In the genomic region with DNA sequence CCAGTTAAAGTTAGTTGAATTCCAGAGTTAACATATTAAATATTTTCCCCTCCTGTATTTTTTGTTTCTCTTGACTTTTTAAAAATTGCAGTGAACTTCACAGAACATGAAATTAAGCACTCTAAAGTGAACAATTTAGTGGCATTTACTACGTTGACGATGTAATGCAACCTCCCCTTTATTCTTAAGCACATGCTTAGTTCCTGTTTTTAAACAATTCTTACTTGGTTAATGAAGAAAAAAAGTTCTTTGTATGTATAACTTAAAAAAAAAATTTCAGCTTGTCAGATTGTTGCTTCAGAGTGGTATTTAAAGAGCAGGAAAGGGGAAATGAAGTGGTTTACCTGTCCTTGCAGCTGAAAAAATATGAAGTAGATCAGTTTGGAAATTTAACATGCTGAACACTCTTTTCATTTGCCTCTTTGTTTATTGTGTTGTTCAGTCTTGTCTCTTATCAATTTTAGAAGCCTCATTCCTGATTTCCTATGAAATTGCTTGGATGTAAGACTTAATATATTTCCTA, we compare ENCODE assay signal across 18 cellular contexts.
"Had no signal": no experiment of that assay in that cellular context is flagged by ENCODE, and none has a peak within 500 bp of the region (broad histone marks: within the 10 kb centered on the region; RNA-seq: fewer than 3 reads in every experiment).

No MANE protein-coding gene starts in this region.

- ATAC-seq: activated T-cell treated with anti-CD3 and anti-CD28 coated beads, Interleukin-2, amount 50 U/mL, for 4 hours; esophagus mucosa; gastrocnemius medialis; heart left ventricle had no signal

- H3K9me3 ChIP-seq: colonic mucosa, gastrocnemius medialis, heart left ventricle, thyroid gland had no signal

- DNase-seq: activated CD4-positive, alpha-beta T cell treated with anti-CD3 and anti-CD28 coated beads, Interleukin-2, amount 10 ng/mL, durations not matched to agents 7 days and 5 days; activated CD8-positive, alpha-beta memory T cell treated with anti-CD3 and anti-CD28 coated beads, Interleukin-2, amount 50 U/mL, for 4 hours; activated naive CD4-positive, alpha-beta T cell treated with anti-CD3 and anti-CD28 coated beads, Interleukin-2, amount 50 U/mL, for 16 hours; activated T-cell treated with anti-CD3 and anti-CD28 coated beads, Interleukin-2, amount 50 U/mL, for 4 hours; aorta; colonic mucosa; gastrocnemius medialis; heart left ventricle; kidney; mammary epithelial cell; retina; stimulated activated CD4-positive, alpha-beta T cell treated with anti-CD3 and anti-CD28 coated beads, Interleukin-12 subunit alpha, Interleukin-12 subunit beta, amount 100 ng/mL, for 4 hours; stimulated activated CD4-positive, alpha-beta T cell treated with anti-CD3 and anti-CD28 coated beads, Interleukin-1b, Interleukin-23, amount 100 ng/mL, for 48 hours; stimulated activated CD8-positive, alpha-beta memory T cell treated with anti-CD3 and anti-CD28 coated beads, Interleukin-4, amount 100 ng/mL, for 48 hours; stimulated activated naive CD4-positive, alpha-beta T cell treated with Interleukin-2 at 50 U/mL for 16 hours; thyroid gland had no signal

- H3K4me1 ChIP-seq: colonic mucosa, gastrocnemius medialis, thyroid gland had no signal

- H3K4me3 ChIP-seq: colonic mucosa, gastrocnemius medialis, heart left ventricle, thyroid gland had no signal

- FAIRE-seq: endometrium, kidney had no signal

- H3K27ac ChIP-seq: colonic mucosa, gastrocnemius medialis, heart left ventricle, thyroid gland had no signal
